ENCODE assay signal across 8 cellular contexts in genomic region chr3:56801597-56802410, GRCh38. TPM values are rescaled to one million over a fixed set of nuclear protein-coding genes. Genes with fewer than 3 reads are reported as not detected.
DNase-seq lines count a peak whose midpoint lies in the region; ATAC-seq and TF ChIP-seq lines count a peak whose summit lies in the region.

TSS of gene ARHGEF3 (minus strand) at chr3:56801949. CDS start at chr3:56801798, 151 bp downstream.

- H3K27me3 ChIP-seq in parathyroid adenoma (ENCODE audit: control insufficient read depth, insufficient read depth, low read length) = no peaks in the 10 kb centered on the region
- H3K27me3 ChIP-seq in tibial nerve = no peaks in the 10 kb centered on the region

- peaks cover 14% of the 10 kb centered on the region for H3K4me1 ChIP-seq in parathyroid adenoma
- H3K4me1 ChIP-seq in tibial nerve = peaks cover 0 to 48% (median 24%) of the 10 kb centered on the region in 4 donors

- intact Hi-C loops in Right ventricle myocardium superior (cut with DNase I) = loop anchor here (5.0 kb wide), 3 partner anchors 95 to 185 kb away; no protein-coding TSS in a partner anchor

- DNase-seq in GM03348 (ENCODE audit: low spot score) (peak; percentile 97), Kasumi-1 (lab: John Stamatoyannopoulos, UW) (peak; percentile 70 to 79), SKM-1 (lab: John Stamatoyannopoulos, UW; ENCODE audit: unreplicated experiment) (peak; percentile 65), Right ventricle myocardium superior (peak; percentile 91), tibial nerve (ENCODE audit: low spot score in 2 of 2) (peak; percentile 63 to 72)
- peak; percentile 90 for DNase-seq in activated naive CD8-positive, alpha-beta T cell treated with anti-CD3 and anti-CD28 coated beads, Interleukin-2, amount 10 ng/mL, durations not matched to agents 7 days and 5 days

- POLR2A ChIA-PET in activated naive CD8-positive, alpha-beta T cell treated with anti-CD3 and anti-CD28 coated beads, Interleukin-2, amount 10 ng/mL, durations not matched to agents 7 days and 5 days (lab: Charles Lee) = interaction anchor here (0.6 to 7.7 kb wide), 27 partner anchors 11 to 186 kb away, joined by 3 to 285 read pairs (median 6); partner anchors contain the start of gene TASOR

- peaks cover 31% of the 10 kb centered on the region for H3K79me2 ChIP-seq in parathyroid adenoma

- peak within 1 kb of the TSS; percentile 88 for H3K27ac ChIP-seq in parathyroid adenoma
- peak within 1 kb of the TSS; percentile 14 to 82 (median 60) for H3K27ac ChIP-seq in tibial nerve

- H3K36me3 ChIP-seq in parathyroid adenoma (ENCODE audit: control insufficient read depth, insufficient read depth, low read length) (no peaks in the 10 kb centered on the region), tibial nerve (no peaks in the 10 kb centered on the region)

- TF ChIP-seq CTCF in parathyroid adenoma (IDR thresholded peaks at IDR 0.05) (peak; percentile 28), tibial nerve (IDR thresholded peaks at IDR 0.05) (peak; percentile 23 to 54 (median 34))

- peaks cover 19% of the 10 kb centered on the region for H3K36me3 Mint-ChIP-seq in activated naive CD8-positive, alpha-beta T cell treated with anti-CD3 and anti-CD28 coated beads, Interleukin-2, amount 10 ng/mL, durations not matched to agents 7 days and 5 days

- H2AFZ ChIP-seq in parathyroid adenoma = peak within 1 kb of the TSS; percentile 84

- H3K4me3 Mint-ChIP-seq in activated naive CD8-positive, alpha-beta T cell treated with anti-CD3 and anti-CD28 coated beads, Interleukin-2, amount 10 ng/mL, durations not matched to agents 7 days and 5 days = peak within 1 kb of the TSS; percentile 92

- 1% methylated on average over 47 to 58 of the region's 65 CpGs for WGBS in tibial nerve, 2 donors

- no peaks in the 10 kb centered on the region for H3K9me3 ChIP-seq in parathyroid adenoma (ENCODE audit: control insufficient read depth, low read length)
- no peaks in the 10 kb centered on the region for H3K9me3 ChIP-seq in tibial nerve

- ATAC-seq in GM21825 (IDR thresholded peaks at IDR 0.05; ENCODE audit: unreplicated experiment) (peak; percentile 80), Right ventricle myocardium superior (ENCODE audit: poor library complexity) (peak; percentile 96)
- peak; percentile 72 for ATAC-seq in activated naive CD8-positive, alpha-beta T cell treated with anti-CD3 and anti-CD28 coated beads, Interleukin-2, amount 10 ng/mL, durations not matched to agents 7 days and 5 days (ENCODE audit: low read depth)

- peak in 1 of 2 donors; percentile 78 for TF ChIP-seq EP300 in tibial nerve (IDR thresholded peaks at IDR 0.05)

- TF ChIP-seq POLR2A in tibial nerve (IDR thresholded peaks at IDR 0.05) = peak; percentile 14 to 78

- peak within 1 kb of the TSS; percentile 91 for H3K27ac Mint-ChIP-seq in activated naive CD8-positive, alpha-beta T cell treated with anti-CD3 and anti-CD28 coated beads, Interleukin-2, amount 10 ng/mL, durations not matched to agents 7 days and 5 days

- peak within 1 kb of the TSS; percentile 99 for H3K4me2 ChIP-seq in parathyroid adenoma (ENCODE audit: low read length)

- H3K4me3 ChIP-seq in parathyroid adenoma (ENCODE audit: low read depth, low read length) (peak within 1 kb of the TSS; percentile 96), tibial nerve (peak within 1 kb of the TSS; percentile 59 to 92 (median 72))

- H3K9me3 Mint-ChIP-seq in activated naive CD8-positive, alpha-beta T cell treated with anti-CD3 and anti-CD28 coated beads, Interleukin-2, amount 10 ng/mL, durations not matched to agents 7 days and 5 days = no peaks in the 10 kb centered on the region

- peaks cover 26% of the 10 kb centered on the region for H3K4me1 Mint-ChIP-seq in activated naive CD8-positive, alpha-beta T cell treated with anti-CD3 and anti-CD28 coated beads, Interleukin-2, amount 10 ng/mL, durations not matched to agents 7 days and 5 days

- H3K27me3 Mint-ChIP-seq in activated naive CD8-positive, alpha-beta T cell treated with anti-CD3 and anti-CD28 coated beads, Interleukin-2, amount 10 ng/mL, durations not matched to agents 7 days and 5 days = no peaks in the 10 kb centered on the region

- H3K9ac ChIP-seq in parathyroid adenoma = peak within 1 kb of the TSS; percentile 25

RNA-seq across cellular contexts. Expression of gene ARHGEF3, which starts in this region (rescaled TPM):
- total RNA-seq in activated naive CD8-positive, alpha-beta T cell treated with anti-CD3 and anti-CD28 coated beads, Interleukin-2, amount 10 ng/mL, durations not matched to agents 7 days and 5 days = 100 to 1,000 TPM; 130 TPM
- 15.0 TPM for total RNA-seq in Right ventricle myocardium superior
- total RNA-seq in tibial nerve = 10 to 100 TPM; 13.0 to 21.9 (median 13.8) TPM

Comparison
In these comparisons a context has a peak if more than half of its experiments do, and no peak if none do; other contexts are left out.
1. Peak in every context shown above with its lines: DNase-seq, ATAC-seq, H3K4me3 ChIP-seq and H3K27ac ChIP-seq.